15 cellular contexts compared by ENCODE assay signal in genomic region chr2:8315766-8316165, GRCh38.
A peak's percentile ranks its signal among the peaks of the same experiment; 100 is the strongest.
DNase-seq lines count a peak whose midpoint lies in the region; ATAC-seq lines count a peak whose summit lies in the region.
"Had no signal": no experiment of that assay in that cellular context is flagged by ENCODE, and none has a peak within 500 bp of the region (broad histone marks: within the 10 kb centered on the region; RNA-seq: fewer than 3 reads in every experiment).

No MANE protein-coding gene starts in this region.

- peaks cover 45% of the 10 kb centered on the region for H3K27me3 Mint-ChIP-seq in stimulated activated naive CD8-positive, alpha-beta T cell treated with anti-CD3 and anti-CD28 coated beads, Interleukin-15, amount 100 ng/mL, for 72 hours

- no peaks in the 10 kb centered on the region for H3K9me3 Mint-ChIP-seq in stimulated activated naive CD8-positive, alpha-beta T cell treated with anti-CD3 and anti-CD28 coated beads, Interleukin-15, amount 100 ng/mL, for 72 hours

- ATAC-seq in stimulated activated naive CD8-positive, alpha-beta T cell treated with anti-CD3 and anti-CD28 coated beads, Interleukin-15, Interleukin-2, amounts not matched to agents 100 U/mL and 50 U/mL, for 24 hours: peak; percentile 26
- ATAC-seq in stimulated activated naive CD8-positive, alpha-beta T cell treated with anti-CD3 and anti-CD28 coated beads, Interleukin-15, amount 100 ng/mL, for 72 hours: no peak
- ATAC-seq in GM18502 (IDR thresholded peaks at IDR 0.05; ENCODE audit: poor library complexity, unreplicated experiment) (no peak), HG03442 (IDR thresholded peaks at IDR 0.05; ENCODE audit: unreplicated experiment) (no peak), HG02588 (IDR thresholded peaks at IDR 0.05; ENCODE audit: unreplicated experiment) (no peak)

- H3K4me1 Mint-ChIP-seq in stimulated activated naive CD8-positive, alpha-beta T cell treated with anti-CD3 and anti-CD28 coated beads, Interleukin-15, amount 100 ng/mL, for 72 hours: peaks cover 42% of the 10 kb centered on the region

- no peak overlapping the region for H3K27ac Mint-ChIP-seq in stimulated activated naive CD8-positive, alpha-beta T cell treated with anti-CD3 and anti-CD28 coated beads, Interleukin-15, amount 100 ng/mL, for 72 hours

- no peak for DNase-seq in stimulated activated naive CD8-positive, alpha-beta T cell treated with anti-CD3 and anti-CD28 coated beads, Interleukin-15, Interleukin-2, amounts not matched to agents 100 U/mL and 50 U/mL, for 24 hours
- DNase-seq in stimulated activated naive CD8-positive, alpha-beta T cell treated with anti-CD3 and anti-CD28 coated beads, Interleukin-15, amount 100 ng/mL, for 72 hours: no peak
- DNase-seq in activated CD8-positive, alpha-beta memory T cell treated with anti-CD3 and anti-CD28 coated beads, Interleukin-2, amount 50 U/mL, for 48 hours: peak; percentile 38
- DNase-seq in iPS-NIHi7 (ENCODE audit: extremely low spot score): peak; percentile 85
- no peak for DNase-seq in NCI-H2171 treated with DMSO at 0.1 percent for 48 hours (lab: John Stamatoyannopoulos, UW)
- DNase-seq: activated CD4-positive, alpha-beta T cell treated with anti-CD3 and anti-CD28 coated beads for 48 hours; activated gamma-delta T cell; AML-193; central memory CD4-positive, alpha-beta T cell; kidney; NCI-H1105; NCI-H69 had no signal

- H3K4me3 Mint-ChIP-seq in stimulated activated naive CD8-positive, alpha-beta T cell treated with anti-CD3 and anti-CD28 coated beads, Interleukin-15, amount 100 ng/mL, for 72 hours: no peak overlapping the region

Comparison
In these comparisons a context has a peak if more than half of its experiments do, and no peak if none do; other contexts are left out.
1. DNase-seq: peak in activated CD8-positive, alpha-beta memory T cell treated with anti-CD3 and anti-CD28 coated beads, Interleukin-2, amount 50 U/mL, for 48 hours (single experiment) and iPS-NIHi7 (single experiment); none in stimulated activated naive CD8-positive, alpha-beta T cell treated with anti-CD3 and anti-CD28 coated beads, Interleukin-15, Interleukin-2, amounts not matched to agents 100 U/mL and 50 U/mL, for 24 hours (single experiment), stimulated activated naive CD8-positive, alpha-beta T cell treated with anti-CD3 and anti-CD28 coated beads, Interleukin-15, amount 100 ng/mL, for 72 hours (0 of 2) and NCI-H2171 treated with DMSO at 0.1 percent for 48 hours (single experiment).